ENCODE assay signal across 15 cellular contexts in genomic region chr10:60508037-60508436, GRCh38.
"Had no signal": no experiment of that assay in that cellular context is flagged by ENCODE, and none has a peak within 500 bp of the region (broad histone marks: within the 10 kb centered on the region; RNA-seq: fewer than 3 reads in every experiment).

No MANE protein-coding gene starts in this region.

- DNase-seq: activated CD4-positive, alpha-beta T cell treated with anti-CD3 and anti-CD28 coated beads, Interleukin-2, amount 50 U/mL, for 1 hour; activated CD8-positive, alpha-beta memory T cell treated with anti-CD3 and anti-CD28 coated beads, Interleukin-2, amount 50 U/mL, for 4 hours; activated naive CD4-positive, alpha-beta T cell treated with anti-CD3 and anti-CD28 coated beads, Interleukin-2, amount 50 U/mL, for 16 hours; activated T-cell treated with anti-CD3 and anti-CD28 coated beads, Interleukin-2, amount 50 U/mL, for 4 hours; cerebellar nuclear complex; effector memory CD4-positive, alpha-beta T cell; foreskin keratinocyte; retina; stimulated activated naive CD8-positive, alpha-beta T cell treated with anti-CD3 and anti-CD28 coated beads, Interleukin-15, Interleukin-2, amounts not matched to agents 100 U/mL and 50 U/mL, for 24 hours; T1000; upper lobe of right lung had no signal

- H3K27ac ChIP-seq: ascending aorta, foreskin keratinocyte, neutrophil, parathyroid adenoma, suprapubic skin, upper lobe of right lung had no signal

- H3K4me3 ChIP-seq: ascending aorta, suprapubic skin, upper lobe of right lung had no signal

- H3K27me3 ChIP-seq: ascending aorta, foreskin keratinocyte, neutrophil, suprapubic skin, upper lobe of right lung had no signal
